ENCODE assay signal across 8 cellular contexts in the genomic region with DNA sequence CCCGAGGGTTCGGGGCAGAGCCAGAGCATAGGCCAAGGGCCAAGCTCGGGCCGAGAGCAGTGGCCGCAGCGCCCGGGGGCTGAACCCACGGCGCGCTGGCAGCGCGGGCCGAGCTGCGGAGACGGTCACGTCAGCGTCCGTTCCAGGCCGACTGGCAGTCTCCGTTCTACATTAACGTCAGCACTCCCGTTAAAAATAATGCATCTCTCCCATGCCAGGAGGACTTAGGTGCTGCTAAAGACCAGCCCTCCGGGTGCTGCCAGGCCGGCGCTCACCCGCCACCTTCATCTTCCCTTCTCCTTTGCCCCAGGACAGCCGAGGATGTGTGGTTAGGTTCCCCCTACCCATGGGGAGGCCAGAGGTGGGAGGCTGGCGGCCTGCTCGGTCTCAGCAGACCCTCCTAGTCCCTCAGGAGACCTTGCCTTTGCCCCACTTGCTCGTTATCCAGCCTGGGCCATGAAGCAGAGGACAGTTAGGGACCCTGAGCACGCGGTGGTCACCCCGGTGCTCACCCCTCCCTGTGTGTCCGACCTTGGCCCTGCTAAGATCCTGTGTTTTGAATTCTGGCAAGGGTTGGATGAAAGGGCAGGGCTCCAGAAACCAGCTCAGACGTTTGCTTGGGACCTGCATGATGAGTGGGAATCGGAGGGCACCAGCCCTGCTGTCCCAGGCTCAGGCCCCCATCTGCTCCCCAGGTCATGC. TPM values are rescaled to one million over a fixed set of nuclear protein-coding genes. Genes with fewer than 3 reads are reported as not detected.
DNase-seq lines count a peak whose midpoint lies in the region; ATAC-seq and TF ChIP-seq lines count a peak whose summit lies in the region.

No MANE protein-coding gene starts in this region.

- no peaks in the 10 kb centered on the region for H3K9me3 ChIP-seq in psoas muscle

- H3K4me3 Mint-ChIP-seq in activated T-cell treated with anti-CD3 and anti-CD28 coated beads, Interleukin-2, amount 50 U/mL, for 72 hours = peak overlapping the region; percentile 92 to 95

- H3K27ac Mint-ChIP-seq in activated T-cell treated with anti-CD3 and anti-CD28 coated beads, Interleukin-2, amount 50 U/mL, for 72 hours = peak overlapping the region; percentile 85

- no peak for TF ChIP-seq CTCF in psoas muscle (IDR thresholded peaks at IDR 0.05)

- H3K36me3 Mint-ChIP-seq in activated T-cell treated with anti-CD3 and anti-CD28 coated beads, Interleukin-2, amount 50 U/mL, for 72 hours (ENCODE audit: insufficient read depth in 2 of 2) = peaks cover 0 to 4% of the 10 kb centered on the region in 2 donors

- ATAC-seq in HG03280 (IDR thresholded peaks at IDR 0.05; ENCODE audit: unreplicated experiment) (peak; percentile 26), Right ventricle myocardium superior (ENCODE audit: poor library complexity) (no peak), psoas muscle (peak; percentile 17 to 66 (median 61)), HG03457 (IDR thresholded peaks at IDR 0.05; ENCODE audit: unreplicated experiment) (no peak)
- ATAC-seq in activated T-cell treated with anti-CD3 and anti-CD28 coated beads, Interleukin-2, amount 50 U/mL, for 72 hours (replicated peaks in 1 of 2) = peak; percentile 26 to 39

- intact Hi-C loops in Right ventricle myocardium superior (cut with DNase I) (no loop called here), psoas muscle (cut with DNase I) (no loop called here)

- peak; percentile 37 for DNase-seq in stimulated activated CD4-positive, alpha-beta T cell treated with anti-CD3 and anti-CD28 coated beads, Interleukin-15, amount 100 ng/mL, for 24 hours
- no peak for DNase-seq in stimulated activated CD4-positive, alpha-beta T cell treated with anti-CD3 and anti-CD28 coated beads, Interleukin-12 subunit alpha, Interleukin-12 subunit beta, amount 100 ng/mL, for 4 hours
- DNase-seq in activated T-cell treated with anti-CD3 and anti-CD28 coated beads, Interleukin-2, amount 50 U/mL, for 72 hours = peak; percentile 32 to 37
- DNase-seq in Right ventricle myocardium superior = peak; percentile 64
- peak; percentile 51 to 80 for DNase-seq in psoas muscle
- DNase-seq in NCI-H526 treated with DMSO at 0.1 percent for 48 hours (lab: John Stamatoyannopoulos, UW) = no peak

- H3K36me3 ChIP-seq in psoas muscle (ENCODE audit: insufficient read depth in 1 of 2, low read depth in 1 of 2) = peaks cover 0 to 29% of the 10 kb centered on the region in 2 donors

- no peaks in the 10 kb centered on the region for H3K9me3 Mint-ChIP-seq in activated T-cell treated with anti-CD3 and anti-CD28 coated beads, Interleukin-2, amount 50 U/mL, for 72 hours

- H3K4me1 Mint-ChIP-seq in activated T-cell treated with anti-CD3 and anti-CD28 coated beads, Interleukin-2, amount 50 U/mL, for 72 hours (ENCODE audit: low read depth) = peaks cover 36% of the 10 kb centered on the region

- H3K4me3 ChIP-seq in psoas muscle = peak overlapping the region; percentile 91

- peaks cover 15% of the 10 kb centered on the region for H3K27me3 Mint-ChIP-seq in activated T-cell treated with anti-CD3 and anti-CD28 coated beads, Interleukin-2, amount 50 U/mL, for 72 hours (ENCODE audit: low read depth)

- H3K27me3 ChIP-seq in psoas muscle (ENCODE audit: insufficient read depth in 3 of 3, low read length in 2 of 3) = no peaks in the 10 kb centered on the region

- H3K27ac ChIP-seq in psoas muscle = peak overlapping the region; percentile 94

- H3K4me1 ChIP-seq in psoas muscle = peaks cover 28% of the 10 kb centered on the region

- WGBS in psoas muscle, 3 donors = 4 to 6% (median 5%) methylated on average over 29 to 36 of the region's 36 CpGs

RNA-seq across cellular contexts. Expression of a gene that starts 0.6 kb away (rescaled TPM):
- total RNA-seq in activated T-cell treated with anti-CD3 and anti-CD28 coated beads, Interleukin-2, amount 50 U/mL, for 72 hours = 10 to 100 TPM; 49.6 to 50.5 TPM
- 31.6 TPM for total RNA-seq in Right ventricle myocardium superior
- 10 to 100 TPM; 23.0 to 43.1 (median 37.8) TPM for total RNA-seq in psoas muscle
- 10 to 100 TPM; 53.8 to 68.1 (median 57.7) TPM for polyA plus RNA-seq in psoas muscle

RNA-seq across cellular contexts. Expression of a gene that starts 6.2 kb away (rescaled TPM):
- under 1 TPM; 0.31 to 0.53 TPM for total RNA-seq in activated T-cell treated with anti-CD3 and anti-CD28 coated beads, Interleukin-2, amount 50 U/mL, for 72 hours
- total RNA-seq in Right ventricle myocardium superior (16.6 TPM), psoas muscle (10 to 100 TPM in 3 of 4 donors, 1 to 10 TPM in 1; 9.0 to 24.8 (median 20.8) TPM)
- 10 to 100 TPM; 11.4 to 22.2 (median 15.3) TPM for polyA plus RNA-seq in psoas muscle

RNA-seq across cellular contexts. Expression of a gene that starts 25.0 kb away (rescaled TPM):
- 10 to 100 TPM; 28.9 to 44.1 TPM for total RNA-seq in activated T-cell treated with anti-CD3 and anti-CD28 coated beads, Interleukin-2, amount 50 U/mL, for 72 hours
- total RNA-seq in Right ventricle myocardium superior (79.9 TPM), psoas muscle (10 to 100 TPM; 40.0 to 62.0 (median 48.9) TPM)
- 10 to 100 TPM; 65.3 to 82.2 (median 70.5) TPM for polyA plus RNA-seq in psoas muscle

RNA-seq across cellular contexts. Expression of a gene that starts 25.2 kb away (rescaled TPM):
- 10 to 100 TPM; 35.3 to 42.2 TPM for total RNA-seq in activated T-cell treated with anti-CD3 and anti-CD28 coated beads, Interleukin-2, amount 50 U/mL, for 72 hours
- 11.1 TPM for total RNA-seq in Right ventricle myocardium superior
- total RNA-seq in psoas muscle = 10 to 100 TPM in 2 of 4 donors, 1 to 10 TPM in 2; 5.8 to 16.2 (median 9.0) TPM
- 10 to 100 TPM in 2 of 3 donors, 1 to 10 TPM in 1; 8.9 to 17.5 (median 11.7) TPM for polyA plus RNA-seq in psoas muscle

RNA-seq across cellular contexts. Expression of a gene that starts 59.9 kb away (rescaled TPM):
- total RNA-seq in activated T-cell treated with anti-CD3 and anti-CD28 coated beads, Interleukin-2, amount 50 U/mL, for 72 hours = 10 to 100 TPM; 34.2 to 44.7 TPM
- 19.2 TPM for total RNA-seq in Right ventricle myocardium superior
- 10 to 100 TPM; 21.2 to 31.2 (median 30.3) TPM for total RNA-seq in psoas muscle
- polyA plus RNA-seq in psoas muscle = 10 to 100 TPM; 13.9 to 23.7 (median 22.1) TPM

Comparison
In these comparisons a context has a peak if more than half of its experiments do, and no peak if none do; other contexts are left out.
1. DNase-seq: peak in stimulated activated CD4-positive, alpha-beta T cell treated with anti-CD3 and anti-CD28 coated beads, Interleukin-15, amount 100 ng/mL, for 24 hours (single experiment), activated T-cell treated with anti-CD3 and anti-CD28 coated beads, Interleukin-2, amount 50 U/mL, for 72 hours (2 of 2), Right ventricle myocardium superior (single experiment) and psoas muscle (2 of 2); none in stimulated activated CD4-positive, alpha-beta T cell treated with anti-CD3 and anti-CD28 coated beads, Interleukin-12 subunit alpha, Interleukin-12 subunit beta, amount 100 ng/mL, for 4 hours (single experiment) and NCI-H526 treated with DMSO at 0.1 percent for 48 hours (single experiment).
2. ATAC-seq: peak in HG03280 (single experiment), activated T-cell treated with anti-CD3 and anti-CD28 coated beads, Interleukin-2, amount 50 U/mL, for 72 hours (2 of 2) and psoas muscle (4 of 4); none in Right ventricle myocardium superior (single experiment) and HG03457 (single experiment).
3. RNA of a gene that starts 6.2 kb away (total RNA-seq): 9.0 to 24.8 TPM in psoas muscle and 16.6 TPM in Right ventricle myocardium superior (single experiment); 0.31 to 0.53 TPM in activated T-cell treated with anti-CD3 and anti-CD28 coated beads, Interleukin-2, amount 50 U/mL, for 72 hours; every median in the first group is over 4 times any median in the second.